In genomic region chr16:50530277-50531236, GRCh38 we compare ENCODE assay signal across 13 cellular contexts. TPM values are rescaled to one million over a fixed set of nuclear protein-coding genes. Genes with fewer than 3 reads are reported as not detected.
DNase-seq lines count a peak whose midpoint lies in the region; ATAC-seq and TF ChIP-seq lines count a peak whose summit lies in the region.
"Had no signal": no experiment of that assay in that cellular context is flagged by ENCODE, and none has a peak within 500 bp of the region (broad histone marks: within the 10 kb centered on the region; RNA-seq: fewer than 3 reads in every experiment).

No MANE protein-coding gene starts in this region.

- no peaks in the 10 kb centered on the region for H3K4me1 ChIP-seq in mammary epithelial cell (ENCODE audit: insufficient read depth, low read length)
- no peaks in the 10 kb centered on the region for H3K4me1 ChIP-seq in lower lobe of right lung
- H3K4me1 ChIP-seq: left ventricle myocardium inferior had no signal

- no peak overlapping the region for H3K9ac ChIP-seq in mammary epithelial cell (ENCODE audit: insufficient read depth, low read length)

- H3K27me3 ChIP-seq in mammary epithelial cell (ENCODE audit: insufficient read depth, low read length) (no peaks in the 10 kb centered on the region), lower lobe of right lung (ENCODE audit: low read depth) (no peaks in the 10 kb centered on the region)

- no peak for TF ChIP-seq CTCF in C4-2B (conservative IDR thresholded peaks at IDR 0.05)
- no peak for TF ChIP-seq CTCF in mammary epithelial cell (conservative IDR thresholded peaks at IDR 0.05 in 1 of 2, IDR thresholded peaks at IDR 0.05 in 1 of 2; ENCODE audit: extremely low read depth in 1 of 2, insufficient read depth in 1 of 2, low read depth in 1 of 2, low read length in 2 of 2)
- TF ChIP-seq CTCF in lower lobe of right lung (IDR thresholded peaks at IDR 0.05): no peak

- no TSS peak for BruUV-seq in mammary epithelial cell (replicated peaks; lab: Mats Ljungman, UMichigan)

- intact Hi-C loops in mammary epithelial cell (cut with micrococcal nuclease) (no loop called here), lower lobe of right lung (cut with DNase I) (no loop called here)

- no peak overlapping the region for H2AFZ ChIP-seq in mammary epithelial cell (ENCODE audit: low read depth, low read length)

- H3K79me2 ChIP-seq in mammary epithelial cell (ENCODE audit: insufficient read depth, low read length): no peaks in the 10 kb centered on the region

- DNase-seq in mammary epithelial cell (peak; percentile 69), lower lobe of right lung (peak; percentile 75), inferior parietal cortex (ENCODE audit: extremely low spot score) (no peak), iPS-NIHi11 (ENCODE audit: low spot score) (no peak)
- DNase-seq: activated naive CD4-positive, alpha-beta T cell treated with anti-CD3 and anti-CD28 coated beads, Interleukin-2, amount 50 U/mL, for 16 hours; dermis blood vessel endothelial cell; left ventricle myocardium inferior; NCI-H1092 treated with DMSO at 0.1 percent for 48 hours; NCI-H526 had no signal

- dilution Hi-C loops in mammary epithelial cell (cut with HindIII; ENCODE audit: low sequenced_read_pairs): no loop called here

- H4K20me1 ChIP-seq in mammary epithelial cell (ENCODE audit: insufficient read depth, low read length): no peaks in the 10 kb centered on the region

- peak; percentile 67 for TF ChIP-seq EP300 in Ishikawa (IDR thresholded peaks at IDR 0.05; ENCODE audit: borderline replicate concordance)

- H3K4me2 ChIP-seq in mammary epithelial cell (ENCODE audit: insufficient read depth, low read depth, low read length): no peak overlapping the region

- CTCF ChIA-PET in mammary epithelial cell (lab: Charles Lee; ENCODE audit: low non-redundant PET): interaction anchor here (0.6 kb wide), 1 partner anchor 276 kb away, joined by 4 read pairs; no protein-coding TSS in a partner anchor

- in situ Hi-C loops in mammary epithelial cell (cut with MboI; ENCODE audit: low sequenced_read_pairs in 2 of 2): no loop called here

- peak; percentile 66 to 73 for ATAC-seq in lower lobe of right lung
- no peak for ATAC-seq in GM18873 (IDR thresholded peaks at IDR 0.05; ENCODE audit: low FRiP score, unreplicated experiment)
- no peak for ATAC-seq in GM21619 (IDR thresholded peaks at IDR 0.05; ENCODE audit: unreplicated experiment)

- H3K4me3 ChIP-seq in mammary epithelial cell (replicated peaks in 1 of 3; ENCODE audit: insufficient read depth in 1 of 3, low read depth in 2 of 3, low read length in 3 of 3): no peak overlapping the region
- H3K4me3 ChIP-seq in lower lobe of right lung: no peak overlapping the region
- H3K4me3 ChIP-seq: left ventricle myocardium inferior had no signal

- 50% methylated on average over 11 of the region's 13 CpGs for WGBS in mammary epithelial cell (ENCODE audit: low coverage, missing lambda C conversion rate)

- no peaks in the 10 kb centered on the region for H3K36me3 ChIP-seq in mammary epithelial cell (ENCODE audit: insufficient read depth, low read length)
- H3K36me3 ChIP-seq in lower lobe of right lung: no peaks in the 10 kb centered on the region
- H3K36me3 ChIP-seq: left ventricle myocardium inferior had no signal

- peak; percentile 7; the same call in 1 of the 2 replicates for TF ChIP-seq RAD21 in Ishikawa (IDR thresholded peaks at IDR 0.05; ENCODE audit: low read depth)

- H3K9me3 ChIP-seq in mammary epithelial cell (replicated peaks; ENCODE audit: insufficient read depth, low read length) (peaks cover 8% of the 10 kb centered on the region), lower lobe of right lung (no peaks in the 10 kb centered on the region)

- H3K27ac ChIP-seq in C4-2B (peak overlapping the region; percentile 74), mammary epithelial cell (ENCODE audit: insufficient read depth, low read depth, low read length) (no peak overlapping the region), lower lobe of right lung (no peak overlapping the region)
- H3K27ac ChIP-seq: left ventricle myocardium inferior had no signal

TF ChIP-seq in Ishikawa, 13 proteins besides CTCF, POLR2A, EP300 and RAD21:
- TF ChIP-seq CREB1 (IDR thresholded peaks at IDR 0.05; ENCODE audit: low read depth) (no peak), YY1 (IDR thresholded peaks at IDR 0.05; ENCODE audit: low read depth) (0 out of 2 replicates have a peak, but pooled peaks have one; percentile 51), USF1 (IDR thresholded peaks at IDR 0.05) (no peak), ZBTB7A (IDR thresholded peaks at IDR 0.05; ENCODE audit: low read depth) (no peak), REST (IDR thresholded peaks at IDR 0.05; ENCODE audit: low read depth) (no peak), TEAD4 (IDR thresholded peaks at IDR 0.05) (peak; percentile 55), FOXM1 (IDR thresholded peaks at IDR 0.05; ENCODE audit: borderline replicate concordance, low read depth) (no peak), EGR1 (IDR thresholded peaks at IDR 0.05) (no peak), CEBPB (IDR thresholded peaks at IDR 0.05) (peak; percentile 99), MAX (IDR thresholded peaks at IDR 0.05) (peak; percentile 43; the same call in 1 of the 2 replicates), TCF12 (IDR thresholded peaks at IDR 0.05; ENCODE audit: low read depth) (peak; percentile 89), TAF1 (IDR thresholded peaks at IDR 0.05; ENCODE audit: low read depth) (no peak), NFIC (IDR thresholded peaks at IDR 0.05) (peak; percentile 94)
TF ChIP-seq in Ishikawa: peak in this region for 6.

RNA-seq across cellular contexts. Expression of gene NKD1, which starts 17.6 kb away (rescaled TPM):
- total RNA-seq in mammary epithelial cell (under 1 TPM; under 0.01 to 0.35 TPM), lower lobe of right lung (30.7 TPM)
- polyA plus RNA-seq in mammary epithelial cell: 0.19 TPM
- not detected for polyA minus RNA-seq in mammary epithelial cell
- total RNA-seq: dermis blood vessel endothelial cell had no signal

Comparison
In these comparisons a context has a peak if more than half of its experiments do, and no peak if none do; other contexts are left out.
1. DNase-seq: peak in mammary epithelial cell (single experiment) and lower lobe of right lung (single experiment); none in inferior parietal cortex (single experiment) and iPS-NIHi11 (single experiment).
2. ATAC-seq: peak in lower lobe of right lung (2 of 2); none in GM18873 (single experiment) and GM21619 (single experiment).
3. RNA of gene NKD1, which starts 17.6 kb away (total RNA-seq): 30.7 TPM in lower lobe of right lung (single experiment); under 0.01 to 0.35 TPM in mammary epithelial cell; every median in the first group is over 10 times any median in the second.